In genomic region chr19:10223488-10224213, GRCh38 we compare ENCODE assay signal across 14 cellular contexts. TPM values are rescaled to one million over a fixed set of nuclear protein-coding genes. Genes with fewer than 3 reads are reported as not detected.
DNase-seq lines count a peak whose midpoint lies in the region; ATAC-seq and TF ChIP-seq lines count a peak whose summit lies in the region.
"Had no signal": no experiment of that assay in that cellular context is flagged by ENCODE, and none has a peak within 500 bp of the region (broad histone marks: within the 10 kb centered on the region; RNA-seq: fewer than 3 reads in every experiment).

No MANE protein-coding gene starts in this region.

- peak overlapping the region; percentile 96 for H3K27ac Mint-ChIP-seq in nephron progenitor cell
- H3K27ac Mint-ChIP-seq: CD4-positive, alpha-beta T cell had no signal

- H4K91ac ChIP-seq in IMR-90 (ENCODE audit: insufficient read depth, low read depth, low read length): no peak overlapping the region

- H3K79me2 ChIP-seq in DOHH2 (ENCODE audit: control insufficient read depth, low read length) (peaks cover 93% of the 10 kb centered on the region), SU-DHL-6 (ENCODE audit: insufficient read depth, low read length) (peaks cover 76% of the 10 kb centered on the region)

- H3K27me3 ChIP-seq in DOHH2 (ENCODE audit: control insufficient read depth, low read length): no peaks in the 10 kb centered on the region
- H3K27me3 ChIP-seq in IMR-90 (ENCODE audit: control insufficient read depth, insufficient read depth, low read length): no peaks in the 10 kb centered on the region
- H3K27me3 ChIP-seq in SU-DHL-6 (ENCODE audit: low read length): no peaks in the 10 kb centered on the region
- no peaks in the 10 kb centered on the region for H3K27me3 ChIP-seq in body of pancreas

- no peaks in the 10 kb centered on the region for H3K27me3 Mint-ChIP-seq in nephron progenitor cell (ENCODE audit: low read depth, poor library complexity)
- H3K27me3 Mint-ChIP-seq: CD4-positive, alpha-beta T cell had no signal

- in situ Hi-C loops in IMR-90 (cut with MboI; ENCODE audit: low sequenced_read_pairs): no loop called here

- no peak overlapping the region for H2AFZ ChIP-seq in IMR-90 (replicated peaks; ENCODE audit: low read length, poor library complexity)
- no peak overlapping the region for H2AFZ ChIP-seq in SU-DHL-6 (ENCODE audit: low read depth, low read length, severe bottlenecking)

- H3K4me3 Mint-ChIP-seq in nephron progenitor cell: no peak overlapping the region
- H3K4me3 Mint-ChIP-seq: CD4-positive, alpha-beta T cell had no signal

- WGBS in IMR-90 (ENCODE audit: extremely low coverage in 2 of 2, insufficient read length in 1 of 2), 2 experiments: 86% methylated on average over 18 of the region's 28 CpGs; no CpG with 5 or more reads in 1 of the 2 experiments
- WGBS in body of pancreas, 2 donors: 95 to 98% methylated on average over 11 to 16 of the region's 28 CpGs

- H3K4ac ChIP-seq in IMR-90 (ENCODE audit: low read depth, low read length): no peak overlapping the region

- no peak overlapping the region for H3K23ac ChIP-seq in IMR-90 (ENCODE audit: low read depth, low read length)

- POLR2A ChIA-PET in IMR-90 (lab: Charles Lee; ENCODE audit: unreplicated experiment): no interaction called here

- H3K9me3 Mint-ChIP-seq in nephron progenitor cell: no peaks in the 10 kb centered on the region
- H3K9me3 Mint-ChIP-seq: CD4-positive, alpha-beta T cell had no signal

- H4K8ac ChIP-seq in IMR-90 (ENCODE audit: low read depth in 2 of 2, low read length in 2 of 2): no peak overlapping the region

- no peak overlapping the region for H2BK120ac ChIP-seq in IMR-90 (ENCODE audit: low read depth, low read length)

- CTCF ChIA-PET in IMR-90 (lab: Yijun Ruan, JAX): no interaction called here

- peaks cover 44% of the 10 kb centered on the region for H3K4me1 Mint-ChIP-seq in nephron progenitor cell

- H3K36me3 ChIP-seq in DOHH2 (ENCODE audit: control insufficient read depth, low read length): peaks cover 94% of the 10 kb centered on the region
- peaks cover 38% of the 10 kb centered on the region for H3K36me3 ChIP-seq in IMR-90 (ENCODE audit: control insufficient read depth, insufficient read depth, low read length)
- peaks cover 21% of the 10 kb centered on the region; the same call in 1 of the 2 replicates for H3K36me3 ChIP-seq in SU-DHL-6 (ENCODE audit: low read length)
- no peaks in the 10 kb centered on the region for H3K36me3 ChIP-seq in body of pancreas (replicated peaks in 1 of 2; ENCODE audit: insufficient read depth in 1 of 2, low read depth in 2 of 2)
- H3K36me3 ChIP-seq: HAP-1 had no signal

- no peak overlapping the region for H2BK15ac ChIP-seq in IMR-90 (ENCODE audit: low read depth, low read length)

- peaks cover 21% of the 10 kb centered on the region for H3K9me1 ChIP-seq in IMR-90 (ENCODE audit: insufficient read depth, low read length)

- TF ChIP-seq RAD21 in IMR-90 (IDR thresholded peaks at IDR 0.05; ENCODE audit: low read length): no peak

- ATAC-seq in IMR-90 (ENCODE audit: low read depth): no peak
- no peak for ATAC-seq in HG02973 (IDR thresholded peaks at IDR 0.05; ENCODE audit: unreplicated experiment)
- ATAC-seq in GM21515 (IDR thresholded peaks at IDR 0.05; ENCODE audit: unreplicated experiment): no peak
- no peak for ATAC-seq in body of pancreas

- H3K27ac ChIP-seq in DOHH2 (ENCODE audit: low read depth, low read length): peak overlapping the region; percentile 95
- H3K27ac ChIP-seq in IMR-90 (ENCODE audit: insufficient read depth, low read length): no peak overlapping the region
- peak overlapping the region; percentile 99 for H3K27ac ChIP-seq in SU-DHL-6 (ENCODE audit: low read depth, low read length)
- H3K27ac ChIP-seq in body of pancreas: no peak overlapping the region

- no peak overlapping the region for H3K56ac ChIP-seq in IMR-90 (ENCODE audit: extremely low read depth, insufficient read depth, low read length)

- H3K4me3 ChIP-seq in DOHH2 (ENCODE audit: low read length) (peak overlapping the region; percentile 55), IMR-90 (ENCODE audit: insufficient read depth, low read depth, low read length) (no peak overlapping the region), SU-DHL-6 (ENCODE audit: insufficient read depth, low read length, poor library complexity, severe bottlenecking) (peak overlapping the region; percentile 24), body of pancreas (no peak overlapping the region)
- H3K4me3 ChIP-seq: HAP-1 had no signal

- H2BK20ac ChIP-seq in IMR-90 (ENCODE audit: low read depth, low read length): no peak overlapping the region

- H3K4me2 ChIP-seq in DOHH2 (ENCODE audit: low read length): peak overlapping the region; percentile 69
- H3K4me2 ChIP-seq in IMR-90 (ENCODE audit: low read depth, low read length): no peak overlapping the region
- peak overlapping the region; percentile 55 for H3K4me2 ChIP-seq in SU-DHL-6 (ENCODE audit: low read depth, low read length, poor library complexity, severe bottlenecking)

- H2BK5ac ChIP-seq in IMR-90 (ENCODE audit: low read depth, low read length, poor library complexity, severe bottlenecking): no peak overlapping the region

- intact Hi-C loops in IMR-90 (cut with micrococcal nuclease) (no loop called here), body of pancreas (cut with DNase I) (no loop called here)

- TF ChIP-seq CTCF in DOHH2 (IDR thresholded peaks at IDR 0.05; ENCODE audit: low read depth, low read length, poor library complexity, severe bottlenecking) (no peak), IMR-90 (conservative IDR thresholded peaks at IDR 0.05; ENCODE audit: low read depth, low read length) (no peak), SU-DHL-6 (IDR thresholded peaks at IDR 0.05; ENCODE audit: insufficient read depth, low read length, poor library complexity, severe bottlenecking) (no peak), nephron progenitor cell (IDR thresholded peaks at IDR 0.05) (no peak), body of pancreas (IDR thresholded peaks at IDR 0.05) (no peak)

- peaks cover 12% of the 10 kb centered on the region for H3K36me3 Mint-ChIP-seq in nephron progenitor cell (ENCODE audit: low read depth)

- H4K20me1 ChIP-seq in DOHH2 (ENCODE audit: control insufficient read depth, insufficient read depth, low read depth, low read length) (peaks cover 29% of the 10 kb centered on the region), IMR-90 (ENCODE audit: insufficient read depth, low read length) (peaks cover 21% of the 10 kb centered on the region), SU-DHL-6 (ENCODE audit: low read depth, low read length) (no peaks in the 10 kb centered on the region; the same call in 1 of the 2 replicates)

- DNase-seq in IMR-90 (no peak), nephron progenitor cell (no peak), body of pancreas (no peak)
- DNase-seq: ACHN; C1 segment of cervical spinal cord; Calu3; CD4-positive, alpha-beta T cell; DMS 273 treated with DMSO at 0.1 percent for 48 hours had no signal

- H3K9ac ChIP-seq in IMR-90 (ENCODE audit: low read depth, low read length) (no peak overlapping the region), SU-DHL-6 (ENCODE audit: low read length) (0 out of 2 replicates have a peak overlapping the region, but pooled peaks have one; percentile 25)

- H2AK9ac ChIP-seq in IMR-90 (replicated peaks; ENCODE audit: low read depth, low read length, poor library complexity): peak overlapping the region; percentile 42

- H2AK5ac ChIP-seq in IMR-90 (ENCODE audit: low read depth, low read length): peak overlapping the region; percentile 38; the same call in 1 of the 2 replicates

- H3K9me2 ChIP-seq in DOHH2 (replicated peaks; ENCODE audit: control insufficient read depth, low read length): no peaks in the 10 kb centered on the region
- no peaks in the 10 kb centered on the region for H3K9me2 ChIP-seq in SU-DHL-6 (replicated peaks; ENCODE audit: insufficient read depth, low read length)

- TF ChIP-seq POLR2A in IMR-90 (IDR thresholded peaks at IDR 0.05; ENCODE audit: low read depth, low read length) (no peak), body of pancreas (IDR thresholded peaks at IDR 0.05) (no peak)

- H4K5ac ChIP-seq in IMR-90 (ENCODE audit: low read depth, low read length): no peak overlapping the region

- peaks cover 78% of the 10 kb centered on the region for H3F3A ChIP-seq in DOHH2 (ENCODE audit: control insufficient read depth, insufficient read depth)
- H3F3A ChIP-seq in SU-DHL-6 (ENCODE audit: insufficient read depth): peaks cover 91% of the 10 kb centered on the region

- no peak overlapping the region for H3K14ac ChIP-seq in IMR-90 (replicated peaks; ENCODE audit: low read depth, low read length)

- H3K79me1 ChIP-seq in IMR-90 (ENCODE audit: low read depth in 1 of 2, low read length in 2 of 2): peaks cover 17 to 82% of the 10 kb centered on the region in 2 experiments; a peak in 3 of 4 replicates

- H3K18ac ChIP-seq in IMR-90 (ENCODE audit: low read depth, low read length): no peak overlapping the region

- H3K9me3 ChIP-seq in DOHH2 (ENCODE audit: control insufficient read depth, insufficient read depth, low read length) (no peaks in the 10 kb centered on the region), IMR-90 (ENCODE audit: control insufficient read depth, insufficient read depth, low read length) (no peaks in the 10 kb centered on the region), SU-DHL-6 (ENCODE audit: insufficient read depth, low read length) (no peaks in the 10 kb centered on the region), body of pancreas (no peaks in the 10 kb centered on the region)
- H3K9me3 ChIP-seq: HAP-1 had no signal

- BruUV-seq in IMR-90 (replicated peaks; lab: Mats Ljungman, UMichigan): no TSS peak

- dilution Hi-C loops in IMR-90 (cut with HindIII; ENCODE audit: low sequenced_read_pairs, unreplicated experiment): no loop called here

- peaks cover 99% of the 10 kb centered on the region for H3K4me1 ChIP-seq in DOHH2 (ENCODE audit: control insufficient read depth, low read length)
- H3K4me1 ChIP-seq in IMR-90 (ENCODE audit: control insufficient read depth, insufficient read depth, low read length): peaks cover 25% of the 10 kb centered on the region
- no peaks in the 10 kb centered on the region for H3K4me1 ChIP-seq in body of pancreas
- H3K4me1 ChIP-seq: HAP-1 had no signal

RNA-seq across cellular contexts. Expression of gene S1PR2, which starts 7.5 kb away (rescaled TPM):
- total RNA-seq in IMR-90 (2012; rRNA removed) (14.0 and 16.7 TPM in 2 replicates), body of pancreas (1 to 10 TPM; 2.6 to 3.6 TPM)
- 15.0 and 16.1 TPM in 2 replicates for polyA plus RNA-seq in IMR-90 (2012; rRNA removed)
- polyA plus RNA-seq in IMR-90 (2012; cell fraction: cytosol; rRNA removed): 9.2 and 22.6 TPM in 2 replicates
- 14.1 and 14.9 TPM in 2 replicates for polyA plus RNA-seq in IMR-90 (2012; cell fraction: nucleus; rRNA removed; ENCODE audit: low replicate concordance)

RNA-seq across cellular contexts. Expression of gene MRPL4, which starts 28.4 kb away (rescaled TPM):
- total RNA-seq in IMR-90 (2012; rRNA removed): 32.8 and 36.4 TPM in 2 replicates
- 108 and 123 TPM in 2 replicates for polyA plus RNA-seq in IMR-90 (2012; rRNA removed)
- polyA plus RNA-seq in IMR-90 (2012; cell fraction: cytosol; rRNA removed): 136 and 153 TPM in 2 replicates
- polyA plus RNA-seq in IMR-90 (2012; cell fraction: nucleus; rRNA removed; ENCODE audit: low replicate concordance): 66.4 and 160 TPM in 2 replicates
- total RNA-seq in body of pancreas: 10 to 100 TPM; 17.9 to 18.1 TPM

RNA-seq across cellular contexts. Expression of gene DNMT1, which starts 28.9 kb away (rescaled TPM):
- total RNA-seq in IMR-90 (2012; rRNA removed) (26.2 and 40.3 TPM in 2 replicates), body of pancreas (10 to 100 TPM; 17.9 to 36.6 TPM)
- 83.6 and 88.1 TPM in 2 replicates for polyA plus RNA-seq in IMR-90 (2012; rRNA removed)
- polyA plus RNA-seq in IMR-90 (2012; cell fraction: cytosol; rRNA removed): 36.6 and 47.1 TPM in 2 replicates
- polyA plus RNA-seq in IMR-90 (2012; cell fraction: nucleus; rRNA removed; ENCODE audit: low replicate concordance): 214 and 325 TPM in 2 replicates

RNA-seq across cellular contexts. Expression of gene ICAM1, which starts 47.3 kb away (rescaled TPM):
- total RNA-seq in IMR-90 (2012; rRNA removed): 6.9 and 10.6 TPM in 2 replicates
- polyA plus RNA-seq in IMR-90 (2012; rRNA removed): 18.3 and 19.1 TPM in 2 replicates
- polyA plus RNA-seq in IMR-90 (2012; cell fraction: cytosol; rRNA removed): 11.0 and 21.7 TPM in 2 replicates
- polyA plus RNA-seq in IMR-90 (2012; cell fraction: nucleus; rRNA removed; ENCODE audit: low replicate concordance): 16.7 and 18.8 TPM in 2 replicates
- total RNA-seq in body of pancreas: 10 to 100 TPM in 1 of 2 donors, 1 to 10 TPM in 1; 7.3 to 68.9 TPM
- total RNA-seq: A172 had no signal

Comparison
In these comparisons a context has a peak if more than half of its experiments do, and no peak if none do; other contexts are left out.
1. H3K27ac ChIP-seq: peak in DOHH2 (single experiment) and SU-DHL-6 (single experiment); none in IMR-90 (single experiment) and body of pancreas (0 of 4).
2. H3K4me3 ChIP-seq: peak in DOHH2 (single experiment) and SU-DHL-6 (single experiment); none in IMR-90 (single experiment) and body of pancreas (0 of 2).